ENCODE assay signal across 12 cellular contexts in the genomic region with DNA sequence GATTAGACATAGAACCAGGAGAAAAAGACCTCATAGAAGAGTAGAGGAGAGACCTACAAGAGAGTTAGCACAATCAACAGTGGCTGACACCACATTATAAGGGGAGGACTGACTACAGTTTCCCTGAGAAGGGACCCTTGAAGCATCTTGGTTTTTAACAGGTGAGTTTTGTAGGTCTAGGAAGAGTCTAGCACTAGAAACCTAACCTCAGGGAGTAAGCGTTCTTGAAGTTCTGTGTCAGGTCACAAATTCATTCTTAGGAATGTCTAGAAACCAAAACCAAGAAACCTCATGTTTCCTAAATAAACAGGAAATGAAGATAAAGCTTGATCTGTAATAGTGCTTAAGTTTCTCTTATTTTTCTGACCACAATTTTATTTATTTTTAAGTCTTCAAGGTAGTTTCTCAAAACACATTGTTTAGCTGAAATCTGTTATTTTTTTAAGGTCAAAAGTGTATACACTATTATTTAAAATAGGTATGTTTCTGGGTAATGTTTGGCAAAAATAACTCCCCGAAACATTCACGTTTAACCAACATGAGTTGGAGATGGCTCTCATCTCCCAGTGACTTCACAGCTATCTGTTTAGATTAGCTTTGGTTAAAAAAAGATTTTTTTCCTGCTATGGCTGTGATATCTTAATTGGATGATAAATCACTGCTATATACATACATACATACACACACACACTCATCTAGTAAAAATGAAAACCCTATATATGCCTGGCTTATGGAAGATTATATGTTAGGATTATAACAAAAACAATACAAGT. TPM values are rescaled to one million over a fixed set of nuclear protein-coding genes. Genes with fewer than 3 reads are reported as not detected.
DNase-seq lines count a peak whose midpoint lies in the region; ATAC-seq, FAIRE-seq and TF ChIP-seq lines count a peak whose summit lies in the region.
"Had no signal": no experiment of that assay in that cellular context is flagged by ENCODE, and none has a peak within 500 bp of the region (broad histone marks: within the 10 kb centered on the region; RNA-seq: fewer than 3 reads in every experiment).

No MANE protein-coding gene starts in this region.

- H4K20me1 ChIP-seq in endothelial cell of umbilical vein (replicated peaks; ENCODE audit: control insufficient read depth, extremely low read depth, insufficient read depth, low read length) = no peaks in the 10 kb centered on the region

- peaks cover 2% of the 10 kb centered on the region for H3K36me3 Mint-ChIP-seq in activated T-cell treated with anti-CD3 and anti-CD28 coated beads, Interleukin-2, amount 50 U/mL, for 4 hours (ENCODE audit: insufficient read depth)
- H3K36me3 Mint-ChIP-seq in T-helper 2 cell treated with Interferon-gamma antibody and Interleukin-4, amounts not matched to agents 5 μg/mL and 100 μg/mL, for 36 hours (ENCODE audit: low read depth) = peaks cover 10% of the 10 kb centered on the region

- peak overlapping the region; percentile 56 for H3K27ac Mint-ChIP-seq in T-helper 2 cell treated with Interferon-gamma antibody and Interleukin-4, amounts not matched to agents 5 μg/mL and 100 μg/mL, for 36 hours

- dilution Hi-C loops in endothelial cell of umbilical vein (cut with MboI; ENCODE audit: extremely low pct_ligation_motif_present, low sequenced_read_pairs) = no loop called here

- peaks cover 24% of the 10 kb centered on the region for H3K79me2 ChIP-seq in endothelial cell of umbilical vein (ENCODE audit: control insufficient read depth, insufficient read depth, low read length)

- H3K4me2 ChIP-seq in endothelial cell of umbilical vein (ENCODE audit: insufficient read depth, low read length) = peak overlapping the region; percentile 58

- H2AFZ ChIP-seq in endothelial cell of umbilical vein (ENCODE audit: low read depth, low read length) = no peak overlapping the region

- H3K9me3 ChIP-seq in endothelial cell of umbilical vein (replicated peaks; ENCODE audit: control insufficient read depth, insufficient read depth, low read length) (no peaks in the 10 kb centered on the region), small intestine (ENCODE audit: control insufficient read depth, low read depth) (no peaks in the 10 kb centered on the region)

- H3K27me3 ChIP-seq in endothelial cell of umbilical vein (ENCODE audit: control insufficient read depth in 2 of 2, insufficient read depth in 2 of 2, low read length in 2 of 2) = no peaks in the 10 kb centered on the region
- H3K27me3 ChIP-seq in small intestine (ENCODE audit: control insufficient read depth in 2 of 2, insufficient read depth in 2 of 2, low read length in 2 of 2) = no peaks in the 10 kb centered on the region

- TF ChIP-seq POLR2A in endothelial cell of umbilical vein (IDR thresholded peaks at IDR 0.05; ENCODE audit: low read depth, low read length) = no peak

- POLR2A ChIA-PET in endothelial cell of umbilical vein (lab: Charles Lee) = no interaction called here

- H3K27me3 Mint-ChIP-seq in activated T-cell treated with anti-CD3 and anti-CD28 coated beads, Interleukin-2, amount 50 U/mL, for 4 hours (ENCODE audit: low read depth) = no peaks in the 10 kb centered on the region
- H3K27me3 Mint-ChIP-seq in T-helper 2 cell treated with Interferon-gamma antibody and Interleukin-4, amounts not matched to agents 5 μg/mL and 100 μg/mL, for 36 hours (ENCODE audit: low read depth) = no peaks in the 10 kb centered on the region

- no peak for DNase-seq in activated T-cell treated with anti-CD3 and anti-CD28 coated beads, Interleukin-2, amount 50 U/mL, for 4 hours
- DNase-seq in activated T-cell treated with anti-CD3 and anti-CD28 coated beads for 4 hours (no peak), endothelial cell of umbilical vein (ENCODE audit: low read depth, low spot score) (no peak), small intestine (no peak), NCI-H1436 treated with DMSO at 0.1 percent for 48 hours (lab: John Stamatoyannopoulos, UW) (no peak), inferior parietal cortex (ENCODE audit: extremely low spot score) (no peak), T-helper 9 cell (no peak)
- no peak for DNase-seq in T-helper 2 cell treated with Interferon-gamma antibody and Interleukin-4, amounts not matched to agents 5 μg/mL and 100 μg/mL, for 36 hours (ENCODE audit: low spot score)
- DNase-seq: amygdala, NCI-H2029 treated with DMSO at 0.1 percent for 48 hours, WERI-Rb-1 had no signal

- H3K36me3 ChIP-seq in endothelial cell of umbilical vein (ENCODE audit: control insufficient read depth in 2 of 2, extremely low read depth in 1 of 2, insufficient read depth in 2 of 2, low read length in 2 of 2) (no peaks in the 10 kb centered on the region), small intestine (ENCODE audit: control insufficient read depth in 2 of 2, insufficient read depth in 2 of 2, low read length in 2 of 2) (no peaks in the 10 kb centered on the region)
- H3K36me3 ChIP-seq: WERI-Rb-1 had no signal

- H3K9me3 Mint-ChIP-seq in activated T-cell treated with anti-CD3 and anti-CD28 coated beads, Interleukin-2, amount 50 U/mL, for 4 hours = no peaks in the 10 kb centered on the region
- no peaks in the 10 kb centered on the region for H3K9me3 Mint-ChIP-seq in T-helper 2 cell treated with Interferon-gamma antibody and Interleukin-4, amounts not matched to agents 5 μg/mL and 100 μg/mL, for 36 hours

- peaks cover 23% of the 10 kb centered on the region for H3K4me1 ChIP-seq in endothelial cell of umbilical vein (ENCODE audit: control insufficient read depth, extremely low read depth, insufficient read depth, low read length)
- peaks cover 10 to 23% of the 10 kb centered on the region in 2 donors for H3K4me1 ChIP-seq in small intestine (ENCODE audit: control insufficient read depth in 2 of 2, insufficient read depth in 1 of 2, low read depth in 1 of 2, low read length in 1 of 2)

- no peak for ATAC-seq in activated T-cell treated with anti-CD3 and anti-CD28 coated beads, Interleukin-2, amount 50 U/mL, for 4 hours

- H3K4me1 Mint-ChIP-seq in activated T-cell treated with anti-CD3 and anti-CD28 coated beads, Interleukin-2, amount 50 U/mL, for 4 hours (ENCODE audit: low read depth) = peaks cover 83% of the 10 kb centered on the region
- H3K4me1 Mint-ChIP-seq in T-helper 2 cell treated with Interferon-gamma antibody and Interleukin-4, amounts not matched to agents 5 μg/mL and 100 μg/mL, for 36 hours (ENCODE audit: low read depth) = peaks cover 63% of the 10 kb centered on the region

- no peak for TF ChIP-seq CTCF in endothelial cell of umbilical vein (IDR thresholded peaks at IDR 0.05; ENCODE audit: extremely low read depth in 1 of 2, insufficient read depth in 1 of 2, low read depth in 1 of 2, low read length in 2 of 2)

- no peak overlapping the region for H3K27ac ChIP-seq in endothelial cell of umbilical vein (ENCODE audit: insufficient read depth, low read depth, low read length)
- H3K27ac ChIP-seq in small intestine (ENCODE audit: low read depth in 1 of 2, low read length in 1 of 2) = no peak overlapping the region
- H3K27ac ChIP-seq: WERI-Rb-1 had no signal

- CTCF ChIA-PET in endothelial cell of umbilical vein (lab: Charles Lee) = interaction anchor here (0.7 to 3.3 kb wide), 5 partner anchors 11 to 915 kb away, joined by 3 to 21 read pairs (median 3); no protein-coding TSS in a partner anchor

- intact Hi-C loops in endothelial cell of umbilical vein (cut with micrococcal nuclease) = no loop called here

- H3K9ac ChIP-seq in endothelial cell of umbilical vein (replicated peaks; ENCODE audit: extremely low read depth, insufficient read depth, low read length) = no peak overlapping the region

- 47 to 73% (median 63%) methylated on average over 3 of the region's 3 CpGs for WGBS in small intestine, 3 donors

- no TSS peak for BruUV-seq in endothelial cell of umbilical vein (replicated peaks; lab: Mats Ljungman, UMichigan)

- H3K4me3 ChIP-seq in endothelial cell of umbilical vein (replicated peaks in 1 of 3; ENCODE audit: insufficient read depth in 1 of 3, low read depth in 1 of 3, low read length in 3 of 3) (no peak overlapping the region), small intestine (ENCODE audit: low read depth in 1 of 2, low read length in 2 of 2) (no peak overlapping the region)

- peak overlapping the region; percentile 38 for H3K4me3 Mint-ChIP-seq in activated T-cell treated with anti-CD3 and anti-CD28 coated beads, Interleukin-2, amount 50 U/mL, for 4 hours
- peak overlapping the region; percentile 35 for H3K4me3 Mint-ChIP-seq in T-helper 2 cell treated with Interferon-gamma antibody and Interleukin-4, amounts not matched to agents 5 μg/mL and 100 μg/mL, for 36 hours

- FAIRE-seq in endothelial cell of umbilical vein (lab: Jason Lieb, UNC) (no peak), small intestine (lab: Jason Lieb, UNC) (peak; percentile 5)
- FAIRE-seq: frontal cortex had no signal

- no peaks in the 10 kb centered on the region for H3K9me1 ChIP-seq in endothelial cell of umbilical vein (replicated peaks; ENCODE audit: control insufficient read depth, extremely low read depth, insufficient read depth, low read length)

TF ChIP-seq in endothelial cell of umbilical vein, 7 proteins besides CTCF, POLR2A, EP300 and RAD21 (continues in another document):
- TF ChIP-seq MYC (IDR thresholded peaks at IDR 0.05; ENCODE audit: low read depth, low read length) = no peak
- no peak for TF ChIP-seq JUN (IDR thresholded peaks at IDR 0.05; ENCODE audit: borderline replicate concordance, insufficient read depth, insufficient read length, low read depth)

RNA-seq across cellular contexts. Expression of gene MAP3K1, which starts 37.1 kb away (rescaled TPM):
- 10 to 100 TPM; 18.2 to 19.1 (median 18.6) TPM for total RNA-seq in activated T-cell treated with anti-CD3 and anti-CD28 coated beads, Interleukin-2, amount 50 U/mL, for 4 hours
- total RNA-seq in endothelial cell of umbilical vein = 12.5 and 14.4 TPM in 2 replicates
- 4.8 and 5.7 TPM in 2 replicates for polyA plus RNA-seq in endothelial cell of umbilical vein
- 4.7 and 4.8 TPM in 2 replicates for polyA plus RNA-seq in endothelial cell of umbilical vein (2011; cell fraction: cytosol; rRNA removed)
- 23.0 and 23.5 TPM in 2 replicates for polyA plus RNA-seq in endothelial cell of umbilical vein (2011; cell fraction: nucleus; rRNA removed)
- polyA plus RNA-seq in endothelial cell of umbilical vein (2012) = 4.6 and 5.4 TPM in 2 replicates
- 21.4 and 23.0 TPM in 2 replicates for polyA minus RNA-seq in endothelial cell of umbilical vein
- 11.6 TPM for polyA minus RNA-seq in endothelial cell of umbilical vein (2011; cell fraction: cytosol; rRNA and poly(A)+ RNA removed)
- 26.7 and 39.2 TPM in 2 replicates for polyA minus RNA-seq in endothelial cell of umbilical vein (2011; cell fraction: nucleus; rRNA and poly(A)+ RNA removed)
- polyA plus RNA-seq in small intestine = 1 to 10 TPM; 4.9 to 6.3 (median 5.4) TPM

RNA-seq across cellular contexts. Expression of gene SETD9, which starts 57.0 kb away (rescaled TPM):
- 10 to 100 TPM in 1 of 3 donors, 1 to 10 TPM in 2; 2.7 to 10.5 (median 7.5) TPM for total RNA-seq in activated T-cell treated with anti-CD3 and anti-CD28 coated beads, Interleukin-2, amount 50 U/mL, for 4 hours
- total RNA-seq in endothelial cell of umbilical vein = 3.6 and 7.1 TPM in 2 replicates
- polyA plus RNA-seq in endothelial cell of umbilical vein (7.1 and 7.9 TPM in 2 replicates), small intestine (10 to 100 TPM; 10.1 to 29.2 (median 18.6) TPM)
- 7.9 and 9.1 TPM in 2 replicates for polyA plus RNA-seq in endothelial cell of umbilical vein (2011; cell fraction: cytosol; rRNA removed)
- 3.9 and 5.6 TPM in 2 replicates for polyA plus RNA-seq in endothelial cell of umbilical vein (2011; cell fraction: nucleus; rRNA removed)
- polyA plus RNA-seq in endothelial cell of umbilical vein (2012) = 11.4 and 13.3 TPM in 2 replicates
- polyA minus RNA-seq in endothelial cell of umbilical vein = 3.7 and 5.8 TPM in 2 replicates
- 11.8 TPM for polyA minus RNA-seq in endothelial cell of umbilical vein (2011; cell fraction: cytosol; rRNA and poly(A)+ RNA removed)
- 4.6 and 5.2 TPM in 2 replicates for polyA minus RNA-seq in endothelial cell of umbilical vein (2011; cell fraction: nucleus; rRNA and poly(A)+ RNA removed)
